Comparison of ENCODE assay signal across 8 cellular contexts in genomic region chr17:64919289-64920025, GRCh38. TPM values are rescaled to one million over a fixed set of nuclear protein-coding genes. Genes with fewer than 3 reads are reported as not detected.
A peak's percentile ranks its signal among the peaks of the same experiment; 100 is the strongest.
DNase-seq lines count a peak whose midpoint lies in the region; ATAC-seq and TF ChIP-seq lines count a peak whose summit lies in the region.
"Not testable (repeated sequence)": the region's sequence is repeated elsewhere in the genome, so short reads cannot be mapped to it uniquely, and the experiment has no call there.

LRRC37A3 (minus strand) TSS chr17:64919478; CDS start chr17:64897257, 22,221 bp downstream.

- CTCF ChIA-PET in RWPE1 (lab: Yijun Ruan, JAX) = interaction anchor here (0.6 to 1.1 kb wide), 6 partner anchors 19 to 279 kb away, joined by 3 to 4 read pairs (median 4); no protein-coding TSS in a partner anchor

- H3K4me1 Mint-ChIP-seq in activated T-helper 2 cell treated with anti-CD3 and anti-CD28 coated beads, Interferon-gamma antibody, Interleukin-2, Interleukin-4, amounts not matched to agents 10 μg/mL and 5 μg/mL and 100 μg/mL, durations not matched to agents 14 hours and 24 hours and 36 hours (ENCODE audit: low read depth) = peaks cover 17% of the 10 kb centered on the region
- not testable (repeated sequence) for H3K4me1 Mint-ChIP-seq in natural killer cell treated with Interleukin-12 subunit alpha and Interleukin-12 subunit beta and Interleukin-15 and Interleukin-18, amount 100 ng/mL, for 72 hours (ENCODE audit: low read depth in 2 of 2)

- H3K4me3 Mint-ChIP-seq in activated T-helper 2 cell treated with anti-CD3 and anti-CD28 coated beads, Interferon-gamma antibody, Interleukin-2, Interleukin-4, amounts not matched to agents 10 μg/mL and 5 μg/mL and 100 μg/mL, durations not matched to agents 14 hours and 24 hours and 36 hours (ENCODE audit: low read depth) = peak within 1 kb of the TSS; percentile 83
- peak within 1 kb of the TSS; percentile 80 for H3K4me3 Mint-ChIP-seq in natural killer cell treated with Interleukin-12 subunit alpha and Interleukin-12 subunit beta and Interleukin-15 and Interleukin-18, amount 100 ng/mL, for 72 hours

- not testable (repeated sequence) for H3K36me3 Mint-ChIP-seq in activated T-helper 2 cell treated with anti-CD3 and anti-CD28 coated beads, Interferon-gamma antibody, Interleukin-2, Interleukin-4, amounts not matched to agents 10 μg/mL and 5 μg/mL and 100 μg/mL, durations not matched to agents 14 hours and 24 hours and 36 hours (ENCODE audit: low read depth); natural killer cell treated with Interleukin-12 subunit alpha and Interleukin-12 subunit beta and Interleukin-15 and Interleukin-18, amount 100 ng/mL, for 72 hours

- POLR2A ChIA-PET in RWPE1 (lab: Yijun Ruan, JAX; ENCODE audit: low non-redundant PET) = interaction anchor here (0.6 kb wide), 1 partner anchor 82 kb away, joined by 3 read pairs; no protein-coding TSS in a partner anchor

- peak; percentile 91 for TF ChIP-seq CTCF in RWPE1 (conservative IDR thresholded peaks at IDR 0.05; ENCODE audit: low read depth)
- peak; percentile 43 for TF ChIP-seq CTCF in fibroblast of pulmonary artery (IDR thresholded peaks at IDR 0.05; ENCODE audit: low read length, missing control alignments)

- H3K27ac Mint-ChIP-seq in activated T-helper 2 cell treated with anti-CD3 and anti-CD28 coated beads, Interferon-gamma antibody, Interleukin-2, Interleukin-4, amounts not matched to agents 10 μg/mL and 5 μg/mL and 100 μg/mL, durations not matched to agents 14 hours and 24 hours and 36 hours = peak within 1 kb of the TSS; percentile 79
- H3K27ac Mint-ChIP-seq in natural killer cell treated with Interleukin-12 subunit alpha and Interleukin-12 subunit beta and Interleukin-15 and Interleukin-18, amount 100 ng/mL, for 72 hours = peak within 1 kb of the TSS; percentile 68 to 84

- H3K9me3 Mint-ChIP-seq in activated T-helper 2 cell treated with anti-CD3 and anti-CD28 coated beads, Interferon-gamma antibody, Interleukin-2, Interleukin-4, amounts not matched to agents 10 μg/mL and 5 μg/mL and 100 μg/mL, durations not matched to agents 14 hours and 24 hours and 36 hours; natural killer cell treated with Interleukin-12 subunit alpha and Interleukin-12 subunit beta and Interleukin-15 and Interleukin-18, amount 100 ng/mL, for 72 hours: not testable (repeated sequence)

- H3K36me3 ChIP-seq in H7 (replicated peaks; ENCODE audit: control insufficient read depth, insufficient read depth, low read length) = not testable (repeated sequence)

- not testable (repeated sequence) for H3K27me3 Mint-ChIP-seq in activated T-helper 2 cell treated with anti-CD3 and anti-CD28 coated beads, Interferon-gamma antibody, Interleukin-2, Interleukin-4, amounts not matched to agents 10 μg/mL and 5 μg/mL and 100 μg/mL, durations not matched to agents 14 hours and 24 hours and 36 hours (ENCODE audit: low read depth); natural killer cell treated with Interleukin-12 subunit alpha and Interleukin-12 subunit beta and Interleukin-15 and Interleukin-18, amount 100 ng/mL, for 72 hours

- H3K27me3 ChIP-seq in H7 (ENCODE audit: control insufficient read depth, insufficient read depth, low read length) = not testable (repeated sequence)

- peak; percentile 98 to 99 for ATAC-seq in natural killer cell treated with Interleukin-12 subunit alpha and Interleukin-12 subunit beta and Interleukin-15 and Interleukin-18, amount 100 ng/mL, for 72 hours

- intact Hi-C loops in activated T-helper 2 cell treated with anti-CD3 and anti-CD28 coated beads, Interferon-gamma antibody, Interleukin-2, Interleukin-4, amounts not matched to agents 10 μg/mL and 5 μg/mL and 100 μg/mL, durations not matched to agents 14 hours and 24 hours and 36 hours (cut with micrococcal nuclease) = loop anchor here (5.0 kb wide), 1 partner anchor 43 kb away; no protein-coding TSS in a partner anchor

- in situ Hi-C loops in G401 (cut with HindIII; ENCODE audit: low sequenced_read_pairs) = not testable (repeated sequence)

- DNase-seq in G401 (ENCODE audit: low spot score) = peak; percentile 95
- DNase-seq in H7 = peak; percentile 95
- DNase-seq in LoVo (ENCODE audit: low spot score) = peak; percentile 94
- peak; percentile 77 for DNase-seq in RWPE1 (ENCODE audit: low spot score)
- DNase-seq in activated T-helper 2 cell treated with anti-CD3 and anti-CD28 coated beads, Interferon-gamma antibody, Interleukin-2, Interleukin-4, amounts not matched to agents 10 μg/mL and 5 μg/mL and 100 μg/mL, durations not matched to agents 14 hours and 24 hours and 36 hours (ENCODE audit: low spot score) = peak; percentile 100
- DNase-seq in fibroblast of pulmonary artery (ENCODE audit: low read depth) = peak; percentile 91
- DNase-seq in natural killer cell treated with Interleukin-12 subunit alpha and Interleukin-12 subunit beta and Interleukin-15 and Interleukin-18, amount 100 ng/mL, for 72 hours (ENCODE audit: low spot score) = peak; percentile 98
- DNase-seq in stimulated activated naive CD4-positive, alpha-beta T cell treated with Interleukin-2 at 50 U/mL for 16 hours (lab: John Stamatoyannopoulos, UW) = peak; percentile 98

- peak within 1 kb of the TSS; percentile 92 for H3K27ac ChIP-seq in RWPE1

- H3K4me3 ChIP-seq in H7 (ENCODE audit: insufficient read depth, low read depth, low read length) (peak within 1 kb of the TSS; percentile 65), fibroblast of pulmonary artery (replicated peaks; ENCODE audit: low read depth, low read length) (peak within 1 kb of the TSS; percentile 63)

RNA-seq across cellular contexts. Expression of gene LRRC37A3, which starts in this region (rescaled TPM):
- 4.6 and 4.7 TPM in 2 replicates for total RNA-seq in G401 (2014; rRNA removed; shearing (Covaris generic))
- total RNA-seq in H7 (2014; rRNA removed; shearing (Covaris generic)) = 3.5 and 5.7 TPM in 2 replicates
- total RNA-seq in activated T-helper 2 cell treated with anti-CD3 and anti-CD28 coated beads, Interferon-gamma antibody, Interleukin-2, Interleukin-4, amounts not matched to agents 10 μg/mL and 5 μg/mL and 100 μg/mL, durations not matched to agents 14 hours and 24 hours and 36 hours = 10.5 and 16.1 TPM in 2 replicates
- 1 to 10 TPM; 7.0 to 8.5 TPM for total RNA-seq in natural killer cell treated with Interleukin-12 subunit alpha and Interleukin-12 subunit beta and Interleukin-15 and Interleukin-18, amount 100 ng/mL, for 72 hours

Comparison
In these comparisons a context has a peak if more than half of its experiments do, and no peak if none do; other contexts are left out.
1. Peak in every context shown above with its lines: DNase-seq, ATAC-seq, H3K4me3 ChIP-seq and H3K27ac ChIP-seq.